Comparison of ENCODE assay signal across 1 cellular context in genomic region chr10:86401588-86402282, GRCh38.
TF ChIP-seq lines count a peak whose summit lies in the region.

No MANE protein-coding gene starts in this region.

TF ChIP-seq in HepG2, 621 proteins besides CTCF, POLR2A, EP300 and RAD21 (continued from another document):
- TF ChIP-seq AKNA (CRISPR knock-in tag; IDR thresholded peaks at IDR 0.05; ENCODE audit: borderline replicate concordance) (no peak), ZNF672 (CRISPR knock-in tag; IDR thresholded peaks at IDR 0.05) (no peak), GFI1 (CRISPR knock-in tag; IDR thresholded peaks at IDR 0.05; ENCODE audit: borderline replicate concordance) (0 out of 2 replicates have a peak, but pooled peaks have one; percentile 60), ZNF609 (CRISPR knock-in tag; IDR thresholded peaks at IDR 0.05; ENCODE audit: borderline replicate concordance) (no peak), HOXA5 (CRISPR knock-in tag; IDR thresholded peaks at IDR 0.05) (no peak), ZNF780A (CRISPR knock-in tag; IDR thresholded peaks at IDR 0.05) (no peak), WIZ (CRISPR knock-in tag; IDR thresholded peaks at IDR 0.05) (no peak), ZNF180 (CRISPR knock-in tag; IDR thresholded peaks at IDR 0.05; ENCODE audit: borderline replicate concordance, low read depth) (no peak), ZNF232 (CRISPR knock-in tag; IDR thresholded peaks at IDR 0.05; ENCODE audit: borderline replicate concordance) (no peak), HNRNPL (IDR thresholded peaks at IDR 0.05; ENCODE audit: low read depth, low read length) (0 out of 2 replicates have a peak, but pooled peaks have one; percentile 10), PAF1 (CRISPR knock-in tag; IDR thresholded peaks at IDR 0.05) (no peak), ETV5 (CRISPR knock-in tag; IDR thresholded peaks at IDR 0.05; ENCODE audit: borderline replicate concordance) (no peak), SMARCC2 (IDR thresholded peaks at IDR 0.05) (no peak), SNAPC4 (CRISPR knock-in tag; IDR thresholded peaks at IDR 0.05) (no peak), TBL1XR1 (IDR thresholded peaks at IDR 0.05; ENCODE audit: borderline replicate concordance, low read length, partially characterized antibody) (no peak)
- TF ChIP-seq, protein P1, sequence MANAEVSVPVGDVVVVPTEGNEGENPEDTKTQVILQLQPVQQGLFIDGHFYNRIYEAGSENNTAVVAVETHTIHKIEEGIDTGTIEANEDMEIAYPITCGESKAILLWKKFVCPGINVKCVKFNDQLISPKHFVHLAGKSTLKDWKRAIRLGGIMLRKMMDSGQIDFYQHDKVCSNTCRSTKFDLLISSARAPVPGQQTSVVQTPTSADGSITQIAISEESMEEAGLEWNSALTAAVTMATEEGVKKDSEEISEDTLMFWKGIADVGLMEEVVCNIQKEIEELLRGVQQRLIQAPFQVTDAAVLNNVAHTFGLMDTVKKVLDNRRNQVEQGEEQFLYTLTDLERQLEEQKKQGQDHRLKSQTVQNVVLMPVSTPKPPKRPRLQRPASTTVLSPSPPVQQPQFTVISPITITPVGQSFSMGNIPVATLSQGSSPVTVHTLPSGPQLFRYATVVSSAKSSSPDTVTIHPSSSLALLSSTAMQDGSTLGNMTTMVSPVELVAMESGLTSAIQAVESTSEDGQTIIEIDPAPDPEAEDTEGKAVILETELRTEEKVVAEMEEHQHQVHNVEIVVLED (CRISPR knock-in tag; IDR thresholded peaks at IDR 0.05; ENCODE audit: borderline replicate concordance), result no peak
- TF ChIP-seq, protein P2, sequence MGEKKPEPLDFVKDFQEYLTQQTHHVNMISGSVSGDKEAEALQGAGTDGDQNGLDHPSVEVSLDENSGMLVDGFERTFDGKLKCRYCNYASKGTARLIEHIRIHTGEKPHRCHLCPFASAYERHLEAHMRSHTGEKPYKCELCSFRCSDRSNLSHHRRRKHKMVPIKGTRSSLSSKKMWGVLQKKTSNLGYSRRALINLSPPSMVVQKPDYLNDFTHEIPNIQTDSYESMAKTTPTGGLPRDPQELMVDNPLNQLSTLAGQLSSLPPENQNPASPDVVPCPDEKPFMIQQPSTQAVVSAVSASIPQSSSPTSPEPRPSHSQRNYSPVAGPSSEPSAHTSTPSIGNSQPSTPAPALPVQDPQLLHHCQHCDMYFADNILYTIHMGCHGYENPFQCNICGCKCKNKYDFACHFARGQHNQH (CRISPR knock-in tag; IDR thresholded peaks at IDR 0.05), result no peak
TF ChIP-seq in HepG2: peak in this region for 29.
